1 cellular context compared by ENCODE assay signal in genomic region chr12:9647825-9648700, GRCh38.
TF ChIP-seq lines count a peak whose summit lies in the region.

No MANE protein-coding gene starts in this region.

TF ChIP-seq in GM23338, 12 proteins besides CTCF, POLR2A, EP300 and RAD21 (continued from another document):
- TF ChIP-seq ZNF462 (CRISPR knock-in tag; IDR thresholded peaks at IDR 0.05) (no peak), REST (IDR thresholded peaks at IDR 0.05; ENCODE audit: unreplicated experiment) (no peak), EZH2 (IDR thresholded peaks at IDR 0.05; ENCODE audit: low read depth, unreplicated experiment) (no peak)
